12 cellular contexts compared by ENCODE assay signal in genomic region chr19:45597425-45598111, GRCh38. TPM values are rescaled to one million over a fixed set of nuclear protein-coding genes. Genes with fewer than 3 reads are reported as not detected.
DNase-seq lines count a peak whose midpoint lies in the region; ATAC-seq, FAIRE-seq and TF ChIP-seq lines count a peak whose summit lies in the region.
"Had no signal": no experiment of that assay in that cellular context is flagged by ENCODE, and none has a peak within 500 bp of the region (broad histone marks: within the 10 kb centered on the region; RNA-seq: fewer than 3 reads in every experiment).

No MANE protein-coding gene starts in this region.

- no peak for TF ChIP-seq RAD21 in H1 (IDR thresholded peaks at IDR 0.05 in 1 of 2, conservative IDR thresholded peaks at IDR 0.05 in 1 of 2; ENCODE audit: low read depth in 2 of 2, low read length in 2 of 2)

- peak overlapping the region; percentile 61 for H2BK120ac ChIP-seq in H1 (replicated peaks; ENCODE audit: low read depth, low read length)

- H2AFZ ChIP-seq in H1 (ENCODE audit: low read length) = no peak overlapping the region

- H3K9me3 ChIP-seq in H1 (ENCODE audit: insufficient read depth in 2 of 2, low read depth in 1 of 2, low read length in 1 of 2) (no peaks in the 10 kb centered on the region), mesodermal cell (ENCODE audit: control insufficient read depth, low read length) (no peaks in the 10 kb centered on the region), aorta (ENCODE audit: control insufficient read depth, low read length) (no peaks in the 10 kb centered on the region)

- H3K36me3 ChIP-seq in H1 (ENCODE audit: control insufficient read depth in 2 of 4, insufficient read depth in 4 of 4, low read length in 3 of 4) (no peaks in the 10 kb centered on the region), mesodermal cell (ENCODE audit: control insufficient read depth, insufficient read depth, low read length) (no peaks in the 10 kb centered on the region), aorta (ENCODE audit: control insufficient read depth in 1 of 2, insufficient read depth in 2 of 2, low read length in 1 of 2) (no peaks in the 10 kb centered on the region)

- no peak overlapping the region for H3K9ac ChIP-seq in H1 (replicated peaks in 1 of 4; ENCODE audit: extremely low read depth in 1 of 4, low read depth in 3 of 4, low read length in 3 of 4)

- H3K9me3 Mint-ChIP-seq in natural killer cell treated with Interleukin-12 subunit alpha and Interleukin-12 subunit beta and Interleukin-15 and Interleukin-18, amount 100 ng/mL, for 72 hours = no peaks in the 10 kb centered on the region
- no peaks in the 10 kb centered on the region for H3K9me3 Mint-ChIP-seq in natural killer cell
- no peaks in the 10 kb centered on the region for H3K9me3 Mint-ChIP-seq in effector memory CD8-positive, alpha-beta T cell
- H3K9me3 Mint-ChIP-seq: activated CD8-positive, alpha-beta T cell treated with anti-CD3 and anti-CD28 coated beads for 36 hours had no signal

- TF ChIP-seq POLR2A in H1 (IDR thresholded peaks at IDR 0.05; ENCODE audit: control extremely low read depth in 1 of 2, low read depth in 2 of 2, low read length in 2 of 2) = no peak

- no peaks in the 10 kb centered on the region for H3K36me3 Mint-ChIP-seq in natural killer cell treated with Interleukin-12 subunit alpha and Interleukin-12 subunit beta and Interleukin-15 and Interleukin-18, amount 100 ng/mL, for 72 hours
- H3K36me3 Mint-ChIP-seq in natural killer cell = no peaks in the 10 kb centered on the region
- peaks cover 3% of the 10 kb centered on the region for H3K36me3 Mint-ChIP-seq in effector memory CD8-positive, alpha-beta T cell (ENCODE audit: insufficient read depth)

- no peaks in the 10 kb centered on the region for H3K79me2 ChIP-seq in H1 (ENCODE audit: control insufficient read depth in 1 of 2, insufficient read depth in 2 of 2, low read length in 2 of 2)

- H3K27me3 Mint-ChIP-seq in natural killer cell treated with Interleukin-12 subunit alpha and Interleukin-12 subunit beta and Interleukin-15 and Interleukin-18, amount 100 ng/mL, for 72 hours = peaks cover 63 to 65% of the 10 kb centered on the region in 2 donors
- peaks cover 70 to 73% of the 10 kb centered on the region in 2 donors for H3K27me3 Mint-ChIP-seq in natural killer cell (ENCODE audit: low read depth in 2 of 2)
- H3K27me3 Mint-ChIP-seq in effector memory CD8-positive, alpha-beta T cell = peaks cover 67 to 76% of the 10 kb centered on the region in 2 donors

- POLR2A ChIA-PET in H1 (lab: Charles Lee; ENCODE audit: partially characterized antibody) = interaction anchor here (0.5 to 3.0 kb wide), 11 partner anchors 11 to 94 kb away, joined by 3 to 15 read pairs (median 5); partner anchors contain the start of genes OPA3, QPCTL and SNRPD2

- H3K4me3 ChIP-seq in H1 (ENCODE audit: extremely low read depth in 1 of 4, insufficient read depth in 2 of 4, low read depth in 3 of 4, low read length in 4 of 4) (peak overlapping the region; percentile 14 to 58 (median 30); a peak in 5 of 8 replicates), mesodermal cell (ENCODE audit: extremely low read depth, insufficient read depth, low read length, poor library complexity, severe bottlenecking) (no peak overlapping the region), aorta (ENCODE audit: low read length in 2 of 2) (no peak overlapping the region)

- H3K4ac ChIP-seq in H1 (replicated peaks; ENCODE audit: insufficient read length, low read depth, low read length) = peak overlapping the region; percentile 90

- H3K4me1 Mint-ChIP-seq in natural killer cell treated with Interleukin-12 subunit alpha and Interleukin-12 subunit beta and Interleukin-15 and Interleukin-18, amount 100 ng/mL, for 72 hours (ENCODE audit: low read depth in 2 of 2) = peaks cover 34 to 42% of the 10 kb centered on the region in 2 donors
- H3K4me1 Mint-ChIP-seq in natural killer cell = peaks cover 23 to 36% of the 10 kb centered on the region in 2 donors
- peaks cover 17 to 21% of the 10 kb centered on the region in 2 donors for H3K4me1 Mint-ChIP-seq in effector memory CD8-positive, alpha-beta T cell (ENCODE audit: low read depth in 2 of 2)

- peak overlapping the region in 1 of 2 donors; percentile 42 for H3K27ac Mint-ChIP-seq in natural killer cell treated with Interleukin-12 subunit alpha and Interleukin-12 subunit beta and Interleukin-15 and Interleukin-18, amount 100 ng/mL, for 72 hours
- peak overlapping the region in 1 of 2 donors; percentile 63 for H3K27ac Mint-ChIP-seq in natural killer cell
- no peak overlapping the region for H3K27ac Mint-ChIP-seq in effector memory CD8-positive, alpha-beta T cell
- H3K27ac Mint-ChIP-seq: activated CD8-positive, alpha-beta T cell treated with anti-CD3 and anti-CD28 coated beads for 36 hours had no signal

- peak overlapping the region; percentile 82 for H4K91ac ChIP-seq in H1 (replicated peaks; ENCODE audit: insufficient read length, low read length)

- H3K23ac ChIP-seq in H1 (ENCODE audit: insufficient read length) = no peak overlapping the region

- CTCF ChIA-PET in H1 (lab: Charles Lee; ENCODE audit: partially characterized antibody) = interaction anchor here (1.0 to 3.0 kb wide), 7 partner anchors 9 to 83 kb away, joined by 3 to 29 read pairs (median 5); partner anchors contain the start of gene EML2

- no peak overlapping the region for H2AK5ac ChIP-seq in H1 (ENCODE audit: low read depth, low read length)

- H3K79me1 ChIP-seq in H1 (ENCODE audit: low read depth, low read length) = no peaks in the 10 kb centered on the region

- H3K4me3 Mint-ChIP-seq in natural killer cell treated with Interleukin-12 subunit alpha and Interleukin-12 subunit beta and Interleukin-15 and Interleukin-18, amount 100 ng/mL, for 72 hours = peak overlapping the region; percentile 18
- H3K4me3 Mint-ChIP-seq in natural killer cell = no peak overlapping the region
- H3K4me3 Mint-ChIP-seq in effector memory CD8-positive, alpha-beta T cell = no peak overlapping the region

- no peak overlapping the region for H3K27ac ChIP-seq in H1 (ENCODE audit: low read depth, low read length)
- H3K27ac ChIP-seq in mesodermal cell (ENCODE audit: low read depth, low read length, severe bottlenecking) = peak overlapping the region; percentile 36
- no peak overlapping the region for H3K27ac ChIP-seq in aorta (ENCODE audit: low read depth in 1 of 2, low read length in 2 of 2)

- FAIRE-seq in H1 (lab: Jason Lieb, UNC) = no peak

- peaks cover 12 to 25% (median 13%) of the 10 kb centered on the region in 4 experiments; a peak in 6 of 7 replicates for H3K4me1 ChIP-seq in H1 (replicated peaks in 1 of 4; ENCODE audit: control insufficient read depth in 3 of 4, insufficient read depth in 4 of 4, low read length in 3 of 4)
- H3K4me1 ChIP-seq in mesodermal cell (ENCODE audit: control insufficient read depth, insufficient read depth, low read length, poor library complexity, severe bottlenecking) = peaks cover 23% of the 10 kb centered on the region
- no peaks in the 10 kb centered on the region for H3K4me1 ChIP-seq in aorta (ENCODE audit: control insufficient read depth in 1 of 2, insufficient read depth in 2 of 2, low read length in 2 of 2)

- no peak for DNase-seq in natural killer cell treated with Interleukin-12 subunit alpha and Interleukin-12 subunit beta and Interleukin-15 and Interleukin-18, amount 100 ng/mL, for 72 hours (ENCODE audit: low spot score)
- no peak for DNase-seq in natural killer cell
- peak in 1 of 2 experiments; percentile 63 for DNase-seq in H1 (ENCODE audit: low read depth in 1 of 2, low spot score in 2 of 2)
- DNase-seq in aorta = no peak
- no peak for DNase-seq in effector memory CD8-positive, alpha-beta T cell
- DNase-seq: C1 segment of cervical spinal cord, NCI-H345, T-helper 1 cell had no signal

- peak overlapping the region; percentile 71; the same call in 1 of the 2 replicates for H2BK12ac ChIP-seq in H1 (ENCODE audit: low read depth, low read length)

- H2BK15ac ChIP-seq in H1 (ENCODE audit: low read length) = peak overlapping the region; percentile 20; the same call in 1 of the 2 replicates

- WGBS in H1 (ENCODE audit: extremely low coverage in 1 of 2, insufficient coverage in 1 of 2, insufficient read length in 1 of 2, insufficient replicate concordance in 2 of 2, low coverage in 1 of 2, low lambda C conversion rate in 2 of 2, missing lambda C conversion rate in 1 of 2), 2 experiments = 13% methylated on average over 5 of the region's 5 CpGs; no CpG with 5 or more reads in 1 of the 2 experiments
- 80% methylated on average over 1 of the region's 5 CpGs; no CpG with 5 or more reads in 1 of the 2 experiments for WGBS in mesodermal cell (ENCODE audit: insufficient coverage in 2 of 2), 2 experiments
- 19 to 23% methylated on average over 5 of the region's 5 CpGs for WGBS in aorta, 2 donors

- peak overlapping the region; percentile 77 for H3K4me2 ChIP-seq in H1 (ENCODE audit: insufficient read depth in 1 of 2, low read depth in 2 of 2, low read length in 2 of 2)

- H3K27me3 ChIP-seq in H1 (replicated peaks in 1 of 4; ENCODE audit: control insufficient read depth in 3 of 4, extremely low read depth in 1 of 4, insufficient read depth in 3 of 4, low read length in 3 of 4) = peaks cover 36 to 49% (median 44%) of the 10 kb centered on the region in 4 experiments
- H3K27me3 ChIP-seq in aorta (ENCODE audit: control insufficient read depth in 1 of 2, insufficient read depth in 2 of 2, low read length in 1 of 2) = no peaks in the 10 kb centered on the region

- no peak overlapping the region for H3K14ac ChIP-seq in H1 (ENCODE audit: insufficient read length)

- H3K56ac ChIP-seq in H1 (replicated peaks; ENCODE audit: insufficient read length, low read depth, low read length) = no peak overlapping the region

- no peak for ATAC-seq in natural killer cell treated with Interleukin-12 subunit alpha and Interleukin-12 subunit beta and Interleukin-15 and Interleukin-18, amount 100 ng/mL, for 72 hours
- ATAC-seq in natural killer cell (no peak), aorta (ENCODE audit: low FRiP score) (peak; percentile 51), HG02571 (IDR thresholded peaks at IDR 0.05; ENCODE audit: unreplicated experiment) (no peak), HG03095 (IDR thresholded peaks at IDR 0.05; ENCODE audit: unreplicated experiment) (no peak)
- ATAC-seq in effector memory CD8-positive, alpha-beta T cell (replicated peaks) = no peak

- intact Hi-C loops in natural killer cell (cut with micrococcal nuclease) (no loop called here), aorta (cut with DNase I) (no loop called here)

- H4K8ac ChIP-seq in H1 (ENCODE audit: extremely low read depth, insufficient read depth, low read length) = no peak overlapping the region

- peaks cover 13% of the 10 kb centered on the region; the same call in 1 of the 2 replicates for H3K23me2 ChIP-seq in H1 (ENCODE audit: low read depth, low read length)

- no peak overlapping the region; the same call in 1 of the 2 replicates for H3K18ac ChIP-seq in H1 (ENCODE audit: extremely low read depth, low read length)

- TF ChIP-seq CTCF in natural killer cell (IDR thresholded peaks at IDR 0.05) (no peak), H1 (IDR thresholded peaks at IDR 0.05; ENCODE audit: control extremely low read depth in 1 of 3, insufficient read depth in 1 of 3, low read depth in 1 of 3, low read length in 3 of 3) (no peak)

- H4K5ac ChIP-seq in H1 (ENCODE audit: insufficient read length, low read depth, low read length) = peak overlapping the region; percentile 45

- no peaks in the 10 kb centered on the region for H4K20me1 ChIP-seq in H1 (replicated peaks in 1 of 2; ENCODE audit: control insufficient read depth in 1 of 2, insufficient read depth in 2 of 2, low read length in 2 of 2)

- H2BK20ac ChIP-seq in H1 (ENCODE audit: low read length) = peak overlapping the region; percentile 17; the same call in 1 of the 2 replicates

- no peak overlapping the region; the same call in 1 of the 2 replicates for H2BK5ac ChIP-seq in H1 (ENCODE audit: low read depth, low read length)

- TF ChIP-seq EP300 in H1 (IDR thresholded peaks at IDR 0.05; ENCODE audit: borderline replicate concordance in 1 of 2, low read depth in 2 of 2, low read length in 2 of 2) = no peak

RNA-seq across cellular contexts. Expression of gene GPR4, which starts 4.4 kb away (rescaled TPM):
- under 1 TPM in 1 of 2 donors, not detected in 1; 0.24 TPM for total RNA-seq in natural killer cell treated with Interleukin-12 subunit alpha and Interleukin-12 subunit beta and Interleukin-15 and Interleukin-18, amount 100 ng/mL, for 72 hours
- under 1 TPM in 2 of 3 donors, not detected in 1; 0.12 to 0.13 TPM for total RNA-seq in natural killer cell
- total RNA-seq in H1 (2021; fragmentation: NEBNext Ultra II Directional; extraction: Animal tissue kit (Norgen Biotek cat#: 25700)) = 0.19 TPM in 1 of 2 replicates, not detected in the other
- polyA plus RNA-seq in H1 (2011; rRNA removed) = 0.39 and 0.41 TPM in 2 replicates
- polyA plus RNA-seq in H1 (2011; cell fraction: cytosol; rRNA removed) = 0.16 TPM
- polyA plus RNA-seq in H1 (2011; cell fraction: nucleus; rRNA removed) = 0.20 TPM
- 0.13 to 0.51 TPM (median 0.21 TPM) in 4 replicates for polyA plus RNA-seq in H1 (2012, experiment 1 of 2)
- 0.29 TPM for polyA plus RNA-seq in H1 (2012, experiment 2 of 2)
- 0.20 TPM for polyA plus RNA-seq in H1 (2013, experiment 1 of 2)
- 0.13 TPM for polyA plus RNA-seq in H1 (2013, experiment 2 of 2)
- 0.06 TPM in 1 of 2 replicates, not detected in the other for polyA minus RNA-seq in H1 (2011; rRNA and poly(A)+ RNA removed)
- polyA minus RNA-seq in H1 (2011; cell fraction: cytosol; rRNA and poly(A)+ RNA removed) = not detected
- not detected for polyA minus RNA-seq in H1 (2011; cell fraction: nucleus; rRNA and poly(A)+ RNA removed)
- polyA plus RNA-seq in mesodermal cell (2013, experiment 1 of 2) = 8.4 TPM
- 6.2 TPM for polyA plus RNA-seq in mesodermal cell (2013, experiment 2 of 2)
- 10 to 100 TPM; 10.6 to 10.9 TPM for total RNA-seq in aorta
- 1 to 10 TPM in 1 of 2 donors, under 1 TPM in 1; 0.63 to 1.2 TPM for polyA plus RNA-seq in aorta
- total RNA-seq: activated CD8-positive, alpha-beta T cell treated with anti-CD3 and anti-CD28 coated beads for 36 hours had no signal

RNA-seq across cellular contexts. Expression of gene OPA3, which starts 13.0 kb away (rescaled TPM):
- 10 to 100 TPM; 17.0 to 17.5 TPM for total RNA-seq in natural killer cell treated with Interleukin-12 subunit alpha and Interleukin-12 subunit beta and Interleukin-15 and Interleukin-18, amount 100 ng/mL, for 72 hours
- total RNA-seq in natural killer cell (10 to 100 TPM in 1 of 3 donors, 1 to 10 TPM in 2; 8.2 to 10.4 (median 9.0) TPM), aorta (1 to 10 TPM; 8.6 to 8.8 TPM)
- total RNA-seq in H1 (2021; fragmentation: NEBNext Ultra II Directional; extraction: Animal tissue kit (Norgen Biotek cat#: 25700)) = 12.8 and 14.5 TPM in 2 replicates
- polyA plus RNA-seq in H1 (2011; rRNA removed) (12.5 and 16.4 TPM in 2 replicates), aorta (1 to 10 TPM; 2.0 to 2.8 TPM)
- polyA plus RNA-seq in H1 (2011; cell fraction: cytosol; rRNA removed) = 13.9 TPM
- 10.4 TPM for polyA plus RNA-seq in H1 (2011; cell fraction: nucleus; rRNA removed)
- 6.7 to 9.3 TPM (median 7.6 TPM) in 4 replicates for polyA plus RNA-seq in H1 (2012, experiment 1 of 2)
- polyA plus RNA-seq in H1 (2012, experiment 2 of 2) = 6.9 TPM
- 4.9 TPM for polyA plus RNA-seq in H1 (2013, experiment 1 of 2)
- polyA plus RNA-seq in H1 (2013, experiment 2 of 2) = 5.3 TPM
- polyA minus RNA-seq in H1 (2011; rRNA and poly(A)+ RNA removed) = 15.0 and 16.7 TPM in 2 replicates
- 5.0 TPM for polyA minus RNA-seq in H1 (2011; cell fraction: cytosol; rRNA and poly(A)+ RNA removed)
- 5.8 TPM for polyA minus RNA-seq in H1 (2011; cell fraction: nucleus; rRNA and poly(A)+ RNA removed)
- polyA plus RNA-seq in mesodermal cell (2013, experiment 1 of 2) = 9.1 TPM
- polyA plus RNA-seq in mesodermal cell (2013, experiment 2 of 2) = 7.6 TPM

RNA-seq across cellular contexts. Expression of gene EML2, which starts 41.6 kb away (rescaled TPM):
- total RNA-seq in natural killer cell treated with Interleukin-12 subunit alpha and Interleukin-12 subunit beta and Interleukin-15 and Interleukin-18, amount 100 ng/mL, for 72 hours = 100 to 1,000 TPM; 232 to 255 TPM
- 100 to 1,000 TPM; 112 to 136 (median 117) TPM for total RNA-seq in natural killer cell
- total RNA-seq in H1 (2021; fragmentation: NEBNext Ultra II Directional; extraction: Animal tissue kit (Norgen Biotek cat#: 25700)) = 28.1 and 28.8 TPM in 2 replicates
- polyA plus RNA-seq in H1 (2011; rRNA removed) = 29.4 and 45.4 TPM in 2 replicates
- polyA plus RNA-seq in H1 (2011; cell fraction: cytosol; rRNA removed) = 41.5 TPM
- polyA plus RNA-seq in H1 (2011; cell fraction: nucleus; rRNA removed) = 135 TPM
- 36.7 to 46.1 TPM (median 43.1 TPM) in 4 replicates for polyA plus RNA-seq in H1 (2012, experiment 1 of 2)
- polyA plus RNA-seq in H1 (2012, experiment 2 of 2) = 23.6 TPM
- polyA plus RNA-seq in H1 (2013, experiment 1 of 2) = 14.5 TPM
- 13.1 TPM for polyA plus RNA-seq in H1 (2013, experiment 2 of 2)
- polyA minus RNA-seq in H1 (2011; rRNA and poly(A)+ RNA removed) = 31.1 and 51.6 TPM in 2 replicates
- polyA minus RNA-seq in H1 (2011; cell fraction: cytosol; rRNA and poly(A)+ RNA removed) = 33.6 TPM
- polyA minus RNA-seq in H1 (2011; cell fraction: nucleus; rRNA and poly(A)+ RNA removed) = 36.1 TPM
- 29.1 TPM for polyA plus RNA-seq in mesodermal cell (2013, experiment 1 of 2)
- 27.9 TPM for polyA plus RNA-seq in mesodermal cell (2013, experiment 2 of 2)
- 10 to 100 TPM; 42.4 to 52.9 TPM for total RNA-seq in aorta
- polyA plus RNA-seq in aorta = 10 to 100 TPM; 21.7 to 48.1 TPM

Comparison
In these comparisons a context has a peak if more than half of its experiments do, and no peak if none do; other contexts are left out.
1. H3K4me3 ChIP-seq: peak in H1 (4 of 4); none in mesodermal cell (single experiment) and aorta (0 of 2).